ENCODE assay signal across 32 cellular contexts in genomic region chr2:142687509-142687908, GRCh38.
DNase-seq lines count a peak whose midpoint lies in the region; ATAC-seq, FAIRE-seq and TF ChIP-seq lines count a peak whose summit lies in the region.
"Had no signal": no experiment of that assay in that cellular context is flagged by ENCODE, and none has a peak within 500 bp of the region (broad histone marks: within the 10 kb centered on the region; RNA-seq: fewer than 3 reads in every experiment).

No MANE protein-coding gene starts in this region.

- no peak overlapping the region for H3K4me3 Mint-ChIP-seq in GM23338
- H3K4me3 Mint-ChIP-seq: B cell; CD14-positive monocyte; CD4-positive, alpha-beta memory T cell; CD4-positive, alpha-beta T cell; CD4-positive, CD25-positive, alpha-beta regulatory T cell; CD8-positive, alpha-beta memory T cell; CD8-positive, alpha-beta T cell had no signal

- H3K9me3 Mint-ChIP-seq in GM23338 = no peaks in the 10 kb centered on the region
- H3K9me3 Mint-ChIP-seq: CD4-positive, alpha-beta T cell; CD8-positive, alpha-beta T cell had no signal

- H3K9ac ChIP-seq in HepG2 (ENCODE audit: insufficient read depth, low read depth, low read length) (no peak overlapping the region), Karpas-422 (ENCODE audit: low read length) (no peak overlapping the region)
- H3K9ac ChIP-seq: BLaER1; BLaER1 treated with 17β-estradiol and CSF1 and Interleukin-3, amounts not matched to agents 10 nM and 100 nM had no signal

- peaks cover 15% of the 10 kb centered on the region; the same call in 2 of the 3 replicates for H3K4me1 Mint-ChIP-seq in GM23338
- H3K4me1 Mint-ChIP-seq: B cell; CD14-positive monocyte; CD4-positive, alpha-beta memory T cell; CD4-positive, CD25-positive, alpha-beta regulatory T cell; CD8-positive, alpha-beta memory T cell had no signal

- no peaks in the 10 kb centered on the region for H3F3A ChIP-seq in GM23338 (replicated peaks; ENCODE audit: low read depth)

- H3K36me3 Mint-ChIP-seq in GM23338 (ENCODE audit: low read depth) = no peaks in the 10 kb centered on the region
- H3K36me3 Mint-ChIP-seq: CD14-positive monocyte; CD4-positive, alpha-beta memory T cell; CD4-positive, CD25-positive, alpha-beta regulatory T cell; CD8-positive, alpha-beta memory T cell; CD8-positive, alpha-beta T cell had no signal

- H3K4me2 ChIP-seq in HepG2 (ENCODE audit: low read depth, low read length) (no peak overlapping the region), GM23338 (no peak overlapping the region), Karpas-422 (ENCODE audit: low read depth, low read length, poor library complexity, severe bottlenecking) (no peak overlapping the region)
- H3K4me2 ChIP-seq: A549; BLaER1; BLaER1 treated with 17β-estradiol and CSF1 and Interleukin-3, amounts not matched to agents 10 nM and 100 nM had no signal

- H3K9me2 ChIP-seq in GM23338 (ENCODE audit: insufficient read depth) (no peaks in the 10 kb centered on the region), Karpas-422 (replicated peaks; ENCODE audit: insufficient read depth, low read length) (no peaks in the 10 kb centered on the region)

- H3K4me1 ChIP-seq in HepG2 (ENCODE audit: insufficient read depth, low read length) = no peaks in the 10 kb centered on the region
- peaks cover 0 to 7% (median 0%) of the 10 kb centered on the region in 4 donors for H3K4me1 ChIP-seq in right lobe of liver
- H3K4me1 ChIP-seq in GM23338 (ENCODE audit: insufficient read depth) = peaks cover 19% of the 10 kb centered on the region
- H3K4me1 ChIP-seq in Karpas-422 (ENCODE audit: low read length) = no peaks in the 10 kb centered on the region
- H3K4me1 ChIP-seq: BE2C, BLaER1, Caco-2 had no signal

- TF ChIP-seq CTCF in HepG2 (CRISPR knock-in tag; IDR thresholded peaks at IDR 0.05) (no peak), right lobe of liver (IDR thresholded peaks at IDR 0.05) (no peak), GM23338 (conservative IDR thresholded peaks at IDR 0.05; ENCODE audit: low read depth in 2 of 2) (no peak)

- in situ Hi-C loops in HepG2 (cut with HindIII; ENCODE audit: extremely low pct_ligation_motif_present, low pct_unique_long_range_greater_than_20kb) = no loop called here

- intact Hi-C loops in HepG2 (cut with micrococcal nuclease; ENCODE audit: unreplicated experiment) (no loop called here), right lobe of liver (cut with DNase I) (no loop called here)

- FAIRE-seq in HepG2 (lab: Jason Lieb, UNC) = no peak
- FAIRE-seq: A549, D721Med had no signal

- no peak overlapping the region for H3K27ac Mint-ChIP-seq in GM23338
- H3K27ac Mint-ChIP-seq: B cell; CD14-positive monocyte; CD4-positive, alpha-beta memory T cell; CD4-positive, alpha-beta T cell; CD4-positive, CD25-positive, alpha-beta regulatory T cell; CD8-positive, alpha-beta memory T cell; CD8-positive, alpha-beta T cell had no signal

- H3K27me3 ChIP-seq in HepG2 (ENCODE audit: control insufficient read depth in 1 of 2, insufficient read depth in 2 of 2, low read length in 2 of 2) (no peaks in the 10 kb centered on the region), right lobe of liver (no peaks in the 10 kb centered on the region), GM23338 (ENCODE audit: insufficient read depth) (no peaks in the 10 kb centered on the region), Karpas-422 (ENCODE audit: low read length) (no peaks in the 10 kb centered on the region)
- H3K27me3 ChIP-seq: BE2C; BLaER1; BLaER1 treated with 17β-estradiol and CSF1 and Interleukin-3, amounts not matched to agents 10 nM and 100 nM had no signal

- H3K27ac ChIP-seq in HepG2 (ENCODE audit: extremely low read length, insufficient read depth, low read length) (no peak overlapping the region), right lobe of liver (no peak overlapping the region), GM23338 (ENCODE audit: low read depth) (no peak overlapping the region), Karpas-422 (ENCODE audit: low read length) (no peak overlapping the region)
- H3K27ac ChIP-seq: 22Rv1; BLaER1; BLaER1 treated with 17β-estradiol and CSF1 and Interleukin-3, amounts not matched to agents 10 nM and 100 nM; C4-2B had no signal

- no peak for ATAC-seq in HepG2
- no peak for ATAC-seq in right lobe of liver
- ATAC-seq in GM23338 = no peak
- ATAC-seq: A549; CD8-positive, alpha-beta T cell had no signal

- no peaks in the 10 kb centered on the region for H3K36me3 ChIP-seq in HepG2 (replicated peaks in 1 of 2; ENCODE audit: control insufficient read depth in 1 of 2, insufficient read depth in 2 of 2, low read length in 2 of 2)
- H3K36me3 ChIP-seq in right lobe of liver = no peaks in the 10 kb centered on the region
- no peaks in the 10 kb centered on the region for H3K36me3 ChIP-seq in GM23338 (ENCODE audit: insufficient read depth)
- no peaks in the 10 kb centered on the region for H3K36me3 ChIP-seq in Karpas-422 (ENCODE audit: insufficient read depth, low read length)
- H3K36me3 ChIP-seq: BE2C; BLaER1; BLaER1 treated with 17β-estradiol and CSF1 and Interleukin-3, amounts not matched to agents 10 nM and 100 nM had no signal

- POLR2A ChIA-PET in HepG2 (lab: Yijun Ruan, JAX) = no interaction called here

- CTCF ChIA-PET in HepG2 (lab: Yijun Ruan, JAX; ENCODE audit: low intra/inter-chr PET ratio, low total read pairs) = no interaction called here

- no peak overlapping the region for H2AFZ ChIP-seq in HepG2 (ENCODE audit: low read length)
- peak overlapping the region; percentile 8; the same call in 1 of the 2 replicates for H2AFZ ChIP-seq in GM23338
- H2AFZ ChIP-seq in Karpas-422 (ENCODE audit: low read length) = no peak overlapping the region

- BruUV-seq in HepG2 (replicated peaks; lab: Mats Ljungman, UMichigan) = no TSS peak

- H3K9me3 ChIP-seq in HepG2 (ENCODE audit: low read length) = no peaks in the 10 kb centered on the region
- H3K9me3 ChIP-seq in right lobe of liver = no peaks in the 10 kb centered on the region
- no peaks in the 10 kb centered on the region for H3K9me3 ChIP-seq in Karpas-422 (ENCODE audit: low read length)
- H3K9me3 ChIP-seq: BE2C; BLaER1; BLaER1 treated with 17β-estradiol and CSF1 and Interleukin-3, amounts not matched to agents 10 nM and 100 nM; Caco-2 had no signal

- H3K79me2 ChIP-seq in HepG2 (ENCODE audit: insufficient read depth, low read length) (no peaks in the 10 kb centered on the region), GM23338 (replicated peaks; ENCODE audit: insufficient read depth) (no peaks in the 10 kb centered on the region), Karpas-422 (ENCODE audit: low read length) (no peaks in the 10 kb centered on the region)

- no peak for TF ChIP-seq POLR2A in HepG2 (IDR thresholded peaks at IDR 0.05; ENCODE audit: insufficient read depth in 1 of 2, low read depth in 2 of 2, low read length in 2 of 2)
- no peak for TF ChIP-seq POLR2A in right lobe of liver (IDR thresholded peaks at IDR 0.05)

- 7% methylated on average over 5 of the region's 5 CpGs for WGBS in HepG2 (ENCODE audit: low lambda C conversion rate)
- 63% methylated on average over 5 of the region's 5 CpGs for WGBS in right lobe of liver (ENCODE audit: insufficient coverage, low coverage, low lambda C conversion rate, missing lambda C conversion rate)

- no peaks in the 10 kb centered on the region for H4K20me1 ChIP-seq in HepG2 (ENCODE audit: insufficient read depth, low read length)
- H4K20me1 ChIP-seq in GM23338 (replicated peaks; ENCODE audit: insufficient read depth) = no peaks in the 10 kb centered on the region
- H4K20me1 ChIP-seq in Karpas-422 (ENCODE audit: insufficient read depth, low read depth, low read length) = no peaks in the 10 kb centered on the region
- H4K20me1 ChIP-seq: BLaER1; BLaER1 treated with 17β-estradiol and CSF1 and Interleukin-3, amounts not matched to agents 10 nM and 100 nM had no signal

- TF ChIP-seq RAD21 in HepG2 (CRISPR knock-in tag; IDR thresholded peaks at IDR 0.05) = no peak

- H3K4me3 ChIP-seq in HepG2 (replicated peaks in 1 of 3; ENCODE audit: insufficient read depth in 1 of 3, low read depth in 2 of 3, low read length in 3 of 3) (no peak overlapping the region), right lobe of liver (no peak overlapping the region), GM23338 (no peak overlapping the region), Karpas-422 (ENCODE audit: low read length) (no peak overlapping the region)
- H3K4me3 ChIP-seq: A549; BLaER1; BLaER1 treated with 17β-estradiol and CSF1 and Interleukin-3, amounts not matched to agents 10 nM and 100 nM had no signal

- H3K27me3 Mint-ChIP-seq in GM23338 (ENCODE audit: insufficient read depth, low read depth, poor library complexity) = no peaks in the 10 kb centered on the region
- H3K27me3 Mint-ChIP-seq: B cell; CD4-positive, alpha-beta memory T cell; CD4-positive, alpha-beta T cell; CD4-positive, CD25-positive, alpha-beta regulatory T cell; CD8-positive, alpha-beta memory T cell had no signal

- TF ChIP-seq EP300 in HepG2 (IDR thresholded peaks at IDR 0.05; ENCODE audit: low read depth in 2 of 2, low read length in 2 of 2) = no peak
- no peak for TF ChIP-seq EP300 in HepG2 (CRISPR knock-in tag; IDR thresholded peaks at IDR 0.05; ENCODE audit: borderline replicate concordance)

- DNase-seq in HepG2 (ENCODE audit: low spot score) (no peak), right lobe of liver (no peak), GM23338 (ENCODE audit: low spot score) (no peak), Karpas-422 (no peak)
- DNase-seq: 8988T; ACHN; AML-193; BE2C; C1 segment of cervical spinal cord; Caco-2; Calu3; CD4-positive, alpha-beta memory T cell; CD4-positive, alpha-beta T cell; CD4-positive, CD25-positive, alpha-beta regulatory T cell; CD8-positive, alpha-beta memory T cell; CD8-positive, alpha-beta T cell; COR-L47; DMS 273 treated with DMSO at 0.1 percent for 48 hours; DMS153; DMS53; DMS79; DMS79 treated with DMSO at 0.1 percent for 48 hours; DND-41; EL had no signal

TF ChIP-seq in HepG2, 621 proteins besides CTCF, POLR2A, EP300 and RAD21 (continues in another document):
- TF ChIP-seq CREB1 (IDR thresholded peaks at IDR 0.05) = no peak
- TF ChIP-seq CREB1 (CRISPR knock-in tag; IDR thresholded peaks at IDR 0.05) = no peak

TF ChIP-seq in GM23338, 12 proteins besides CTCF, POLR2A, EP300 and RAD21 (continues in another document):
- no peak for TF ChIP-seq ZNF331 (CRISPR knock-in tag; IDR thresholded peaks at IDR 0.05; ENCODE audit: low read depth)
- TF ChIP-seq EZH2 (IDR thresholded peaks at IDR 0.05; ENCODE audit: low read depth, unreplicated experiment) = no peak
